1 cellular context compared by ENCODE assay signal in the genomic region with DNA sequence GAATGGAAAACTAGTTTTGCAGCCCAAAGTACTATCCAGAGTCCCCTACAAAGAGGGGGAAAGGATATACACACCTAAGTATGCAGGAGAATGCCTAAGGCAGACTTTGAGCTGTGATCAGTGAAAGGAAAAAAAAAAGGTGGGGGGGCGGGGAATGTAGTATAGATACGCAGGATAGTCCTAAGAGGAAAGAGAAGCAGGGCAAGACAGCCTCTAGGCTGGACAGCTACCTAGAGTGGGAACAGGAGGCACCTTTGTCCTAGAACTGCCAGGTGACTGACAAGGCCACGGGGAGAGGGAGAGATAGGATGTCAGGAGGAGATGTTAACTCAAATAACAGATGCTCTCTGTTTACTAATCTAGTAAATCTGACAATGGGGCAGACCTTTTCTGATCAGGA.
TF ChIP-seq lines count a peak whose summit lies in the region.

No MANE protein-coding gene starts in this region.

TF ChIP-seq in HepG2, 621 proteins besides CTCF, POLR2A, EP300 and RAD21:
- TF ChIP-seq, protein P1, sequence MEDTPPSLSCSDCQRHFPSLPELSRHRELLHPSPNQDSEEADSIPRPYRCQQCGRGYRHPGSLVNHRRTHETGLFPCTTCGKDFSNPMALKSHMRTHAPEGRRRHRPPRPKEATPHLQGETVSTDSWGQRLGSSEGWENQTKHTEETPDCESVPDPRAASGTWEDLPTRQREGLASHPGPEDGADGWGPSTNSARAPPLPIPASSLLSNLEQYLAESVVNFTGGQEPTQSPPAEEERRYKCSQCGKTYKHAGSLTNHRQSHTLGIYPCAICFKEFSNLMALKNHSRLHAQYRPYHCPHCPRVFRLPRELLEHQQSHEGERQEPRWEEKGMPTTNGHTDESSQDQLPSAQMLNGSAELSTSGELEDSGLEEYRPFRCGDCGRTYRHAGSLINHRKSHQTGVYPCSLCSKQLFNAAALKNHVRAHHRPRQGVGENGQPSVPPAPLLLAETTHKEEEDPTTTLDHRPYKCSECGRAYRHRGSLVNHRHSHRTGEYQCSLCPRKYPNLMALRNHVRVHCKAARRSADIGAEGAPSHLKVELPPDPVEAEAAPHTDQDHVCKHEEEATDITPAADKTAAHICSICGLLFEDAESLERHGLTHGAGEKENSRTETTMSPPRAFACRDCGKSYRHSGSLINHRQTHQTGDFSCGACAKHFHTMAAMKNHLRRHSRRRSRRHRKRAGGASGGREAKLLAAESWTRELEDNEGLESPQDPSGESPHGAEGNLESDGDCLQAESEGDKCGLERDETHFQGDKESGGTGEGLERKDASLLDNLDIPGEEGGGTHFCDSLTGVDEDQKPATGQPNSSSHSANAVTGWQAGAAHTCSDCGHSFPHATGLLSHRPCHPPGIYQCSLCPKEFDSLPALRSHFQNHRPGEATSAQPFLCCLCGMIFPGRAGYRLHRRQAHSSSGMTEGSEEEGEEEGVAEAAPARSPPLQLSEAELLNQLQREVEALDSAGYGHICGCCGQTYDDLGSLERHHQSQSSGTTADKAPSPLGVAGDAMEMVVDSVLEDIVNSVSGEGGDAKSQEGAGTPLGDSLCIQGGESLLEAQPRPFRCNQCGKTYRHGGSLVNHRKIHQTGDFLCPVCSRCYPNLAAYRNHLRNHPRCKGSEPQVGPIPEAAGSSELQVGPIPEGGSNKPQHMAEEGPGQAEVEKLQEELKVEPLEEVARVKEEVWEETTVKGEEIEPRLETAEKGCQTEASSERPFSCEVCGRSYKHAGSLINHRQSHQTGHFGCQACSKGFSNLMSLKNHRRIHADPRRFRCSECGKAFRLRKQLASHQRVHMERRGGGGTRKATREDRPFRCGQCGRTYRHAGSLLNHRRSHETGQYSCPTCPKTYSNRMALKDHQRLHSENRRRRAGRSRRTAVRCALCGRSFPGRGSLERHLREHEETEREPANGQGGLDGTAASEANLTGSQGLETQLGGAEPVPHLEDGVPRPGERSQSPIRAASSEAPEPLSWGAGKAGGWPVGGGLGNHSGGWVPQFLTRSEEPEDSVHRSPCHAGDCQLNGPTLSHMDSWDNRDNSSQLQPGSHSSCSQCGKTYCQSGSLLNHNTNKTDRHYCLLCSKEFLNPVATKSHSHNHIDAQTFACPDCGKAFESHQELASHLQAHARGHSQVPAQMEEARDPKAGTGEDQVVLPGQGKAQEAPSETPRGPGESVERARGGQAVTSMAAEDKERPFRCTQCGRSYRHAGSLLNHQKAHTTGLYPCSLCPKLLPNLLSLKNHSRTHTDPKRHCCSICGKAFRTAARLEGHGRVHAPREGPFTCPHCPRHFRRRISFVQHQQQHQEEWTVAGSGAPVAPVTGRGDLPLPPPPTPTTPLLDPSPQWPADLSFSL (CRISPR knock-in tag; IDR thresholded peaks at IDR 0.05): no peak
- TF ChIP-seq, protein P2, sequence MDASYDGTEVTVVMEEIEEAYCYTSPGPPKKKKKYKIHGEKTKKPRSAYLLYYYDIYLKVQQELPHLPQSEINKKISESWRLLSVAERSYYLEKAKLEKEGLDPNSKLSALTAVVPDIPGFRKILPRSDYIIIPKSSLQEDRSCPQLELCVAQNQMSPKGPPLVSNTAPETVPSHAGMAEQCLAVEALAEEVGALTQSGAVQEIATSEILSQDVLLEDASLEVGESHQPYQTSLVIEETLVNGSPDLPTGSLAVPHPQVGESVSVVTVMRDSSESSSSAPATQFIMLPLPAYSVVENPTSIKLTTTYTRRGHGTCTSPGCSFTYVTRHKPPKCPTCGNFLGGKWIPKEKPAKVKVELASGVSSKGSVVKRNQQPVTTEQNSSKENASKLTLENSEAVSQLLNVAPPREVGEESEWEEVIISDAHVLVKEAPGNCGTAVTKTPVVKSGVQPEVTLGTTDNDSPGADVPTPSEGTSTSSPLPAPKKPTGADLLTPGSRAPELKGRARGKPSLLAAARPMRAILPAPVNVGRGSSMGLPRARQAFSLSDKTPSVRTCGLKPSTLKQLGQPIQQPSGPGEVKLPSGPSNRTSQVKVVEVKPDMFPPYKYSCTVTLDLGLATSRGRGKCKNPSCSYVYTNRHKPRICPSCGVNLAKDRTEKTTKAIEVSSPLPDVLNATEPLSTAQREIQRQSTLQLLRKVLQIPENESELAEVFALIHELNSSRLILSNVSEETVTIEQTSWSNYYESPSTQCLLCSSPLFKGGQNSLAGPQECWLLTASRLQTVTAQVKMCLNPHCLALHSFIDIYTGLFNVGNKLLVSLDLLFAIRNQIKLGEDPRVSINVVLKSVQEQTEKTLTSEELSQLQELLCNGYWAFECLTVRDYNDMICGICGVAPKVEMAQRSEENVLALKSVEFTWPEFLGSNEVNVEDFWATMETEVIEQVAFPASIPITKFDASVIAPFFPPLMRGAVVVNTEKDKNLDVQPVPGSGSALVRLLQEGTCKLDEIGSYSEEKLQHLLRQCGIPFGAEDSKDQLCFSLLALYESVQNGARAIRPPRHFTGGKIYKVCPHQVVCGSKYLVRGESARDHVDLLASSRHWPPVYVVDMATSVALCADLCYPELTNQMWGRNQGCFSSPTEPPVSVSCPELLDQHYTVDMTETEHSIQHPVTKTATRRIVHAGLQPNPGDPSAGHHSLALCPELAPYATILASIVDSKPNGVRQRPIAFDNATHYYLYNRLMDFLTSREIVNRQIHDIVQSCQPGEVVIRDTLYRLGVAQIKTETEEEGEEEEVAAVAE (CRISPR knock-in tag; IDR thresholded peaks at IDR 0.05; ENCODE audit: borderline replicate concordance): no peak
- TF ChIP-seq MIER2 (CRISPR knock-in tag; IDR thresholded peaks at IDR 0.05) (0 out of 2 replicates have a peak, but pooled peaks have one; percentile 24), NFE2L2 (IDR thresholded peaks at IDR 0.05; ENCODE audit: low read length) (no peak), PPARG (CRISPR knock-in tag; conservative IDR thresholded peaks at IDR 0.05) (0 out of 2 replicates have a peak, but pooled peaks have one; percentile 21)
- TF ChIP-seq, protein P3, sequence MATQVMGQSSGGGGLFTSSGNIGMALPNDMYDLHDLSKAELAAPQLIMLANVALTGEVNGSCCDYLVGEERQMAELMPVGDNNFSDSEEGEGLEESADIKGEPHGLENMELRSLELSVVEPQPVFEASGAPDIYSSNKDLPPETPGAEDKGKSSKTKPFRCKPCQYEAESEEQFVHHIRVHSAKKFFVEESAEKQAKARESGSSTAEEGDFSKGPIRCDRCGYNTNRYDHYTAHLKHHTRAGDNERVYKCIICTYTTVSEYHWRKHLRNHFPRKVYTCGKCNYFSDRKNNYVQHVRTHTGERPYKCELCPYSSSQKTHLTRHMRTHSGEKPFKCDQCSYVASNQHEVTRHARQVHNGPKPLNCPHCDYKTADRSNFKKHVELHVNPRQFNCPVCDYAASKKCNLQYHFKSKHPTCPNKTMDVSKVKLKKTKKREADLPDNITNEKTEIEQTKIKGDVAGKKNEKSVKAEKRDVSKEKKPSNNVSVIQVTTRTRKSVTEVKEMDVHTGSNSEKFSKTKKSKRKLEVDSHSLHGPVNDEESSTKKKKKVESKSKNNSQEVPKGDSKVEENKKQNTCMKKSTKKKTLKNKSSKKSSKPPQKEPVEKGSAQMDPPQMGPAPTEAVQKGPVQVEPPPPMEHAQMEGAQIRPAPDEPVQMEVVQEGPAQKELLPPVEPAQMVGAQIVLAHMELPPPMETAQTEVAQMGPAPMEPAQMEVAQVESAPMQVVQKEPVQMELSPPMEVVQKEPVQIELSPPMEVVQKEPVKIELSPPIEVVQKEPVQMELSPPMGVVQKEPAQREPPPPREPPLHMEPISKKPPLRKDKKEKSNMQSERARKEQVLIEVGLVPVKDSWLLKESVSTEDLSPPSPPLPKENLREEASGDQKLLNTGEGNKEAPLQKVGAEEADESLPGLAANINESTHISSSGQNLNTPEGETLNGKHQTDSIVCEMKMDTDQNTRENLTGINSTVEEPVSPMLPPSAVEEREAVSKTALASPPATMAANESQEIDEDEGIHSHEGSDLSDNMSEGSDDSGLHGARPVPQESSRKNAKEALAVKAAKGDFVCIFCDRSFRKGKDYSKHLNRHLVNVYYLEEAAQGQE (IDR thresholded peaks at IDR 0.05; ENCODE audit: borderline replicate concordance in 1 of 2, low read depth in 1 of 2, low read length in 2 of 2): peak in 1 of 2 experiments; percentile 77; a peak in 2 of 4 replicates
